In the genomic region with DNA sequence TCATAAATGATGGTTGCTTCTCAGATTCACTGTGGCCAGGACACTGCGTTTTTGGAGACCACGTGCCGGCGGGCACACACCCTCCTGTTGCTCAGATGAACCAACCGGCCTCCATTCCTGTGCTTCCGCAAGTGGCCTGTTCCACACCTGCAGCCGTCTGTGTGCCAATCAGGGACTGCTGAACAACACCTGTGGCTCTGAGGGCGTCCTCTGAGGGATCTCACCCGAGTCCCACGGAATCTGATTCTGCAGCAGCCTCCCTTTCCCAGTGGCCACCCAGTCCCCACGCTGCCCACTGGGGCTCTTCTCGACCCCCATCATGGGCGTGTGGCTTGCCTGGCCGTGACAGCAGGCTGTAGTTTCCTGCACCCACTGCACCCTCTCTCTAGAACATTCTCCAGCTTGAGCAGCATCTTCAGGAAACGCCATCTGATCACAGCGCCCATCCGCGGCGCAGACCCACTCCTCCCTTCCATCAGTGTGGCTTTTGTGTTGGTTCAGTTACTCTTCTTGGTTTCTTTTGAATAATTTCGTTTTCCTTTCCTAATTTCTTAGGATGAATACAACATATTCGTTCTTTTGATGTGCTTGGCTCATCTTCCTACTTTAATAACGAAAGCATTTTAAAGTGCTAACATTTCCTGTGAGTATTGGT, we compare ENCODE assay signal across 13 cellular contexts.
DNase-seq lines count a peak whose midpoint lies in the region; ATAC-seq and TF ChIP-seq lines count a peak whose summit lies in the region.
"Had no signal": no experiment of that assay in that cellular context is flagged by ENCODE, and none has a peak within 500 bp of the region (broad histone marks: within the 10 kb centered on the region; RNA-seq: fewer than 3 reads in every experiment).

No MANE protein-coding gene starts in this region.

- no peak for TF ChIP-seq EP300 in suprapubic skin (IDR thresholded peaks at IDR 0.05)

- H3K27me3 ChIP-seq in CD8-positive, alpha-beta memory T cell (ENCODE audit: insufficient read depth, low read length, poor library complexity, severe bottlenecking), result peaks cover 6% of the 10 kb centered on the region
- H3K27me3 ChIP-seq in upper lobe of right lung, result peaks cover 41% of the 10 kb centered on the region
- peaks cover 61% of the 10 kb centered on the region for H3K27me3 ChIP-seq in suprapubic skin

- H3K27me3 Mint-ChIP-seq in activated CD4-positive, alpha-beta T cell treated with anti-CD3 and anti-CD28 coated beads, Interleukin-2, amount 10 ng/mL, durations not matched to agents 7 days and 5 days, result peaks cover 22% of the 10 kb centered on the region
- peaks cover 20 to 59% of the 10 kb centered on the region in 2 donors for H3K27me3 Mint-ChIP-seq in CD8-positive, alpha-beta memory T cell

- H3K4me3 Mint-ChIP-seq in activated CD4-positive, alpha-beta T cell treated with anti-CD3 and anti-CD28 coated beads, Interleukin-2, amount 10 ng/mL, durations not matched to agents 7 days and 5 days, result no peak overlapping the region
- H3K4me3 Mint-ChIP-seq in CD8-positive, alpha-beta memory T cell, result peak overlapping the region in 4 of 7 donors; percentile 1 to 63 (median 24)
- H3K4me3 Mint-ChIP-seq: activated CD8-positive, alpha-beta memory T cell treated with anti-CD3 and anti-CD28 coated beads, Interleukin-2, amount 10 ng/mL, durations not matched to agents 7 days and 5 days had no signal

- peaks cover 4% of the 10 kb centered on the region for H3K4me1 ChIP-seq in CD8-positive, alpha-beta memory T cell (ENCODE audit: insufficient read depth, low read length)
- H3K4me1 ChIP-seq in upper lobe of right lung (no peaks in the 10 kb centered on the region), suprapubic skin (no peaks in the 10 kb centered on the region)
- H3K4me1 ChIP-seq: gastrocnemius medialis had no signal

- POLR2A ChIA-PET in activated CD4-positive, alpha-beta T cell treated with anti-CD3 and anti-CD28 coated beads, Interleukin-2, amount 10 ng/mL, durations not matched to agents 7 days and 5 days (lab: Charles Lee), result no interaction called here
- POLR2A ChIA-PET in CD8-positive, alpha-beta memory T cell (lab: Charles Lee), result no interaction called here

- peaks cover 4% of the 10 kb centered on the region for H3K4me1 Mint-ChIP-seq in activated CD4-positive, alpha-beta T cell treated with anti-CD3 and anti-CD28 coated beads, Interleukin-2, amount 10 ng/mL, durations not matched to agents 7 days and 5 days
- H3K4me1 Mint-ChIP-seq in CD8-positive, alpha-beta memory T cell, result peaks cover 2 to 16% (median 5%) of the 10 kb centered on the region in 3 donors

- H3K36me3 Mint-ChIP-seq in activated CD4-positive, alpha-beta T cell treated with anti-CD3 and anti-CD28 coated beads, Interleukin-2, amount 10 ng/mL, durations not matched to agents 7 days and 5 days (ENCODE audit: low read depth), result no peaks in the 10 kb centered on the region
- no peaks in the 10 kb centered on the region for H3K36me3 Mint-ChIP-seq in CD8-positive, alpha-beta memory T cell
- H3K36me3 Mint-ChIP-seq: activated CD8-positive, alpha-beta memory T cell treated with anti-CD3 and anti-CD28 coated beads, Interleukin-2, amount 10 ng/mL, durations not matched to agents 7 days and 5 days; activated naive CD4-positive, alpha-beta T cell treated with anti-CD3 and anti-CD28 coated beads, Interleukin-2, amount 50 U/mL, for 72 hours had no signal

- no peak overlapping the region for H3K4me3 ChIP-seq in CD8-positive, alpha-beta memory T cell (ENCODE audit: low read length)
- H3K4me3 ChIP-seq in upper lobe of right lung (no peak overlapping the region), suprapubic skin (no peak overlapping the region)
- H3K4me3 ChIP-seq: gastrocnemius medialis, PC-9 had no signal

- DNase-seq in activated CD4-positive, alpha-beta T cell treated with anti-CD3 and anti-CD28 coated beads, Interleukin-2, amount 10 ng/mL, durations not matched to agents 7 days and 5 days, result no peak
- no peak for DNase-seq in activated CD4-positive, alpha-beta T cell treated with anti-CD3 and anti-CD28 coated beads, Interleukin-2, amount 50 U/mL, for 4 hours
- DNase-seq in CD8-positive, alpha-beta memory T cell, result peak in 1 of 5 donors; percentile 9
- DNase-seq in RPMI8226 (peak; percentile 54), islet precursor cell (peak; percentile 32), upper lobe of right lung (no peak), suprapubic skin (ENCODE audit: low spot score in 2 of 2) (no peak)
- DNase-seq: occipital lobe had no signal

- ATAC-seq in upper lobe of right lung (no peak), GM21423 (IDR thresholded peaks at IDR 0.05; ENCODE audit: unreplicated experiment) (no peak)
- ATAC-seq: gastrocnemius medialis had no signal

- H3K9me3 Mint-ChIP-seq in activated CD4-positive, alpha-beta T cell treated with anti-CD3 and anti-CD28 coated beads, Interleukin-2, amount 10 ng/mL, durations not matched to agents 7 days and 5 days, result no peaks in the 10 kb centered on the region
- no peaks in the 10 kb centered on the region for H3K9me3 Mint-ChIP-seq in CD8-positive, alpha-beta memory T cell
- H3K9me3 Mint-ChIP-seq: activated naive CD4-positive, alpha-beta T cell treated with anti-CD3 and anti-CD28 coated beads, Interleukin-2, amount 50 U/mL, for 72 hours had no signal

- no peaks in the 10 kb centered on the region for H3K9me3 ChIP-seq in CD8-positive, alpha-beta memory T cell (ENCODE audit: low read length)
- H3K9me3 ChIP-seq in upper lobe of right lung (no peaks in the 10 kb centered on the region), suprapubic skin (no peaks in the 10 kb centered on the region)
- H3K9me3 ChIP-seq: gastrocnemius medialis had no signal

- CTCF ChIA-PET in activated CD4-positive, alpha-beta T cell treated with anti-CD3 and anti-CD28 coated beads, Interleukin-2, amount 10 ng/mL, durations not matched to agents 7 days and 5 days (lab: Charles Lee), result no interaction called here
- CTCF ChIA-PET in CD8-positive, alpha-beta memory T cell (lab: Charles Lee), result interaction anchor here (0.6 to 1.9 kb wide), 2 partner anchors 41 to 98 kb away, joined by 3 to 5 read pairs; no protein-coding TSS in a partner anchor

- H3K27ac Mint-ChIP-seq in activated CD4-positive, alpha-beta T cell treated with anti-CD3 and anti-CD28 coated beads, Interleukin-2, amount 10 ng/mL, durations not matched to agents 7 days and 5 days, result peak overlapping the region; percentile 46
- H3K27ac Mint-ChIP-seq in CD8-positive, alpha-beta memory T cell, result peak overlapping the region in 1 of 8 donors; percentile 4
- H3K27ac Mint-ChIP-seq: activated CD8-positive, alpha-beta memory T cell treated with anti-CD3 and anti-CD28 coated beads, Interleukin-2, amount 10 ng/mL, durations not matched to agents 7 days and 5 days; activated naive CD4-positive, alpha-beta T cell treated with anti-CD3 and anti-CD28 coated beads, Interleukin-2, amount 50 U/mL, for 72 hours had no signal

- no peak for TF ChIP-seq POLR2A in suprapubic skin (IDR thresholded peaks at IDR 0.05)

- TF ChIP-seq CTCF in upper lobe of right lung (IDR thresholded peaks at IDR 0.05), result no peak
- no peak for TF ChIP-seq CTCF in suprapubic skin (IDR thresholded peaks at IDR 0.05)

- intact Hi-C loops in upper lobe of right lung (cut with DNase I), result no loop called here

- 78% methylated on average over 22 of the region's 22 CpGs for WGBS in suprapubic skin

- no peak overlapping the region for H3K27ac ChIP-seq in CD8-positive, alpha-beta memory T cell (ENCODE audit: low read depth, low read length)
- H3K27ac ChIP-seq in upper lobe of right lung, result no peak overlapping the region
- no peak overlapping the region for H3K27ac ChIP-seq in suprapubic skin
- H3K27ac ChIP-seq: gastrocnemius medialis, PC-9 had no signal

- H3K36me3 ChIP-seq in CD8-positive, alpha-beta memory T cell (ENCODE audit: insufficient read depth, low read length), result no peaks in the 10 kb centered on the region
- H3K36me3 ChIP-seq in upper lobe of right lung (no peaks in the 10 kb centered on the region), suprapubic skin (no peaks in the 10 kb centered on the region)
- H3K36me3 ChIP-seq: gastrocnemius medialis had no signal

Comparison
In these comparisons a context has a peak if more than half of its experiments do, and no peak if none do; other contexts are left out.
1. DNase-seq: peak in RPMI8226 (single experiment) and islet precursor cell (single experiment); none in activated CD4-positive, alpha-beta T cell treated with anti-CD3 and anti-CD28 coated beads, Interleukin-2, amount 10 ng/mL, durations not matched to agents 7 days and 5 days (single experiment), activated CD4-positive, alpha-beta T cell treated with anti-CD3 and anti-CD28 coated beads, Interleukin-2, amount 50 U/mL, for 4 hours (0 of 2), upper lobe of right lung (single experiment) and suprapubic skin (0 of 2).